In genomic region chr2:120934221-120934639, GRCh38 we compare ENCODE assay signal across 10 cellular contexts.
DNase-seq lines count a peak whose midpoint lies in the region; ATAC-seq and TF ChIP-seq lines count a peak whose summit lies in the region.
"Had no signal": no experiment of that assay in that cellular context is flagged by ENCODE, and none has a peak within 500 bp of the region (broad histone marks: within the 10 kb centered on the region; RNA-seq: fewer than 3 reads in every experiment).

No MANE protein-coding gene starts in this region.

- H3K4me1 ChIP-seq in SJSA1 (replicated peaks) (peaks cover 96% of the 10 kb centered on the region), stomach smooth muscle (ENCODE audit: control insufficient read depth, insufficient read depth, low read length) (peaks cover 56% of the 10 kb centered on the region)

- peak overlapping the region; percentile 59 for H3K27ac ChIP-seq in SJSA1
- peak overlapping the region; percentile 55 for H3K27ac ChIP-seq in stomach smooth muscle (ENCODE audit: low read length)

- H3K9ac ChIP-seq in stomach smooth muscle (ENCODE audit: low read length in 2 of 2): no peak overlapping the region

- DNase-seq in HCEC 1CT: peak; percentile 73
- DNase-seq in SJSA1 (ENCODE audit: low read depth in 1 of 2, low spot score in 2 of 2): no peak
- peak; percentile 78 for DNase-seq in islet precursor cell
- no peak for DNase-seq in omental fat pad (ENCODE audit: low spot score)
- no peak for DNase-seq in effector CD8-positive, alpha-beta T cell (lab: John Stamatoyannopoulos, UW)
- DNase-seq: immature natural killer cell had no signal

- no peak for ATAC-seq in activated CD4-positive, CD25-positive, alpha-beta regulatory T cell treated with anti-CD3 and anti-CD28 coated beads, Interleukin-2, amount 50 U/mL, for 24 hours
- ATAC-seq in GM21360 (IDR thresholded peaks at IDR 0.05; ENCODE audit: unreplicated experiment): no peak
- ATAC-seq in omental fat pad (ENCODE audit: low FRiP score): no peak

- no peaks in the 10 kb centered on the region for H3K27me3 ChIP-seq in SJSA1 (replicated peaks)
- H3K27me3 ChIP-seq in stomach smooth muscle (ENCODE audit: control insufficient read depth in 1 of 2, insufficient read depth in 2 of 2, low read length in 2 of 2): no peaks in the 10 kb centered on the region
- H3K27me3 ChIP-seq: gastrocnemius medialis had no signal

- no peak overlapping the region for H3K4me3 ChIP-seq in SJSA1
- H3K4me3 ChIP-seq in stomach smooth muscle (ENCODE audit: low read length in 2 of 2): no peak overlapping the region
- H3K4me3 ChIP-seq: gastrocnemius medialis had no signal

- TF ChIP-seq CTCF in omental fat pad (IDR thresholded peaks at IDR 0.05): no peak

- H3K9me3 ChIP-seq in SJSA1 (replicated peaks) (0 out of 2 replicates have a peak, but pooled peaks cover 3% of the 10 kb centered on the region), stomach smooth muscle (ENCODE audit: control insufficient read depth in 2 of 2, low read length in 2 of 2) (peaks cover 0 to 4% of the 10 kb centered on the region in 2 donors)
- H3K9me3 ChIP-seq: gastrocnemius medialis had no signal

- H3K36me3 ChIP-seq in SJSA1: peaks cover 36% of the 10 kb centered on the region
- peaks cover 0 to 7% of the 10 kb centered on the region in 2 donors for H3K36me3 ChIP-seq in stomach smooth muscle (ENCODE audit: control insufficient read depth in 2 of 2, insufficient read depth in 2 of 2, low read length in 2 of 2)
- H3K36me3 ChIP-seq: gastrocnemius medialis had no signal

Comparison
In these comparisons a context has a peak if more than half of its experiments do, and no peak if none do; other contexts are left out.
1. DNase-seq: peak in HCEC 1CT (single experiment) and islet precursor cell (single experiment); none in SJSA1 (0 of 2), omental fat pad (single experiment) and effector CD8-positive, alpha-beta T cell (single experiment).